12 cellular contexts compared by ENCODE assay signal in the genomic region with DNA sequence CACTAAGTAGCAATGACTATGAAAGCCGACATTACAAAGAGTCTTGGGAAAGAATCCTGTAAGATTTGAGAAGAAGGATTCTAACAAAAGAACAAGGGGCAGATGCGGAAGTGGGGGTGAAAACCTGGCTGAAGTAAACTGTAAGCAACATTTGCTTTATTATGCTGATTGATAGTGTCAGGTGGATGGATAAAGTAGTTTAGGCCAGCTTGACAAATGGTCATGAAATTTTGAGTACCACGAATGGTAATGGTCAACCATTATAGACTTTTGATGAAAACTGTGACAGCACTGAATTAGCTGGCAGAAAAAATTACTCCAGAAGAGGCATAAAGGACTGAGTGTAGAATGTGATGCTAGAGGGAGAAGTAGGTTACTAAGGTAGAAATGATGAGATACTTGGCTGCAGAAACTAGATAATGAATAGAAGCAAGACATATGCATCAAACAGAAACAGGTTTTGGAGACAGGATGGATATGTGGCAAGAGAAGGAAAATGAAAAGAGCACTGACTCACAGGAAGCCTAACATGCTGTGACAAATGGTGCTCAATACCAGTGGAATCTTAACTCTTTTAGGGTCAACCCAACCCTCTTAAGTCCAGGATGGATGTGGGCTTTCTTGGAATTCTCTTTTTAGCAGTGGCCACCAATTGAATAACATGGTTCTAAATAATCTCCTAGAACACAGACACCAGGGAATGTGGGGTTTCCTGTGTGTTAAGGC. TPM values are rescaled to one million over a fixed set of nuclear protein-coding genes. Genes with fewer than 3 reads are reported as not detected.
DNase-seq lines count a peak whose midpoint lies in the region; ATAC-seq and TF ChIP-seq lines count a peak whose summit lies in the region.
"Had no signal": no experiment of that assay in that cellular context is flagged by ENCODE, and none has a peak within 500 bp of the region (broad histone marks: within the 10 kb centered on the region; RNA-seq: fewer than 3 reads in every experiment).

No MANE protein-coding gene starts in this region.

- H3K27me3 ChIP-seq in colonic mucosa: no peaks in the 10 kb centered on the region

- peak; percentile 44 for ATAC-seq in HG02610 (IDR thresholded peaks at IDR 0.05; ENCODE audit: unreplicated experiment)
- ATAC-seq in GM19035 (IDR thresholded peaks at IDR 0.05; ENCODE audit: unreplicated experiment): no peak
- ATAC-seq: left colon had no signal

- no peaks in the 10 kb centered on the region for H3K4me1 ChIP-seq in colonic mucosa

- H3K4me3 ChIP-seq in AG10803 (ENCODE audit: low read length) (no peak overlapping the region), colonic mucosa (no peak overlapping the region)

- intact Hi-C loops in colonic mucosa (cut with DNase I): no loop called here

- H3K36me3 ChIP-seq in colonic mucosa: no peaks in the 10 kb centered on the region

- TF ChIP-seq CTCF in AG10803 (conservative IDR thresholded peaks at IDR 0.05; ENCODE audit: low read length): no peak
- no peak for TF ChIP-seq CTCF in colonic mucosa (IDR thresholded peaks at IDR 0.05)

- peak; percentile 75 for DNase-seq in AG10803 (ENCODE audit: low read depth)
- peak; percentile 54 for DNase-seq in amniotic epithelial cell (ENCODE audit: low read depth)
- DNase-seq in iris pigment epithelial cell (ENCODE audit: low read depth): peak; percentile 73
- no peak for DNase-seq in germinal center (ENCODE audit: low spot score)
- no peak for DNase-seq in colonic mucosa
- DNase-seq in NCI-H2171 treated with DMSO at 0.1 percent for 48 hours (lab: John Stamatoyannopoulos, UW): no peak
- DNase-seq: effector memory CD4-positive, alpha-beta T cell; left colon; NCI-H2081; retina had no signal

- H3K27ac ChIP-seq in colonic mucosa: no peak overlapping the region

- no peak overlapping the region for H3K9ac ChIP-seq in colonic mucosa (ENCODE audit: low read depth in 2 of 2, low read length in 2 of 2)

- no peaks in the 10 kb centered on the region for H3K9me3 ChIP-seq in colonic mucosa

RNA-seq across cellular contexts. Expression of gene THUMPD2, which starts 6.8 kb away (rescaled TPM):
- 1 to 10 TPM; 8.0 to 8.3 TPM for total RNA-seq in colonic mucosa

Comparison
In these comparisons a context has a peak if more than half of its experiments do, and no peak if none do; other contexts are left out.
1. DNase-seq: peak in AG10803 (single experiment), amniotic epithelial cell (single experiment) and iris pigment epithelial cell (single experiment); none in germinal center (single experiment), colonic mucosa (single experiment) and NCI-H2171 treated with DMSO at 0.1 percent for 48 hours (single experiment).